Comparison of ENCODE assay signal across 1 cellular context in genomic region chr16:30697264-30698138, GRCh38.
TF ChIP-seq lines count a peak whose summit lies in the region.

No MANE protein-coding gene starts in this region.

TF ChIP-seq in HepG2, 621 proteins besides CTCF, POLR2A, EP300 and RAD21 (continued from another document):
- TF ChIP-seq MNT (IDR thresholded peaks at IDR 0.05) (peak; percentile 74; the same call in 1 of the 2 replicates), ZNF10 (CRISPR knock-in tag; IDR thresholded peaks at IDR 0.05; ENCODE audit: borderline replicate concordance, low read depth) (no peak), KDM5B (CRISPR knock-in tag; IDR thresholded peaks at IDR 0.05; ENCODE audit: borderline replicate concordance) (no peak)
